Comparison of ENCODE assay signal across 1 cellular context in genomic region chr21:32612075-32612998, GRCh38.
A peak's percentile ranks its signal among the peaks of the same experiment; 100 is the strongest.
TF ChIP-seq lines count a peak whose summit lies in the region.

Gene CFAP298 (minus strand): TSS chr21:32612377. CDS start chr21:32612243, 134 bp downstream.

TF ChIP-seq in K562, 482 proteins besides CTCF, POLR2A, EP300 and RAD21 (continued from another document and continues in another):
- TF ChIP-seq ZNF609 (CRISPR knock-in tag; IDR thresholded peaks at IDR 0.05; ENCODE audit: borderline replicate concordance) (no peak), PRMT5 (CRISPR knock-in tag; IDR thresholded peaks at IDR 0.05) (0 out of 2 replicates have a peak, but pooled peaks have one; percentile 38), CBX1 (IDR thresholded peaks at IDR 0.05; ENCODE audit: low read depth) (no peak), ATF7 (IDR thresholded peaks at IDR 0.05) (peak; percentile 92), ZBTB33 (CRISPR knock-in tag; IDR thresholded peaks at IDR 0.05) (0 out of 2 replicates have a peak, but pooled peaks have one; percentile 42), PYGO2 (tag; IDR thresholded peaks at IDR 0.05) (no peak), NFXL1 (CRISPR knock-in tag; IDR thresholded peaks at IDR 0.05) (no peak), SLC30A9 (CRISPR knock-in tag; IDR thresholded peaks at IDR 0.05) (no peak), HDAC8 (tag; IDR thresholded peaks at IDR 0.05) (no peak), ZNF57 (CRISPR knock-in tag; IDR thresholded peaks at IDR 0.05) (no peak), PHB (CRISPR knock-in tag; IDR thresholded peaks at IDR 0.05) (no peak), FOXP1 (CRISPR knock-in tag; IDR thresholded peaks at IDR 0.05) (peak; percentile 81; the same call in 1 of the 2 replicates), THRB (CRISPR knock-in tag; conservative IDR thresholded peaks at IDR 0.05) (0 out of 2 replicates have a peak, but pooled peaks have one; percentile 2), CGGBP1 (CRISPR knock-in tag; IDR thresholded peaks at IDR 0.05) (no peak), GTF2F1 (IDR thresholded peaks at IDR 0.05; ENCODE audit: low read depth, low read length) (no peak), PCBP2 (IDR thresholded peaks at IDR 0.05; ENCODE audit: low read depth, low read length, poor library complexity, severe bottlenecking) (no peak), MAX (CRISPR knock-in tag; IDR thresholded peaks at IDR 0.05) (peak; percentile 73), BACH1 (tag; IDR thresholded peaks at IDR 0.05) (no peak), ZNF232 (CRISPR knock-in tag; IDR thresholded peaks at IDR 0.05) (no peak), ELK3 (CRISPR knock-in tag; IDR thresholded peaks at IDR 0.05) (no peak), MAFG (tag; conservative IDR thresholded peaks at IDR 0.05) (no peak), KHSRP (IDR thresholded peaks at IDR 0.05) (no peak), RBM14 (IDR thresholded peaks at IDR 0.05; ENCODE audit: borderline replicate concordance, insufficient read depth, low read depth, low read length) (0 out of 2 replicates have a peak, but pooled peaks have one; percentile 61), GATAD2B (IDR thresholded peaks at IDR 0.05; ENCODE audit: borderline replicate concordance) (no peak; the same call in 1 of the 2 replicates), MBD1 (CRISPR knock-in tag; IDR thresholded peaks at IDR 0.05) (no peak), ZSCAN29 (IDR thresholded peaks at IDR 0.05) (no peak), MXI1 (IDR thresholded peaks at IDR 0.05; ENCODE audit: low read depth, low read length) (peak; percentile 83), PHB2 (IDR thresholded peaks at IDR 0.05; ENCODE audit: low read depth) (no peak), ZNF197 (CRISPR knock-in tag; IDR thresholded peaks at IDR 0.05; ENCODE audit: low read depth) (no peak), ZNF324 (CRISPR knock-in tag; IDR thresholded peaks at IDR 0.05) (no peak), REST (CRISPR knock-in tag; IDR thresholded peaks at IDR 0.05; ENCODE audit: low read depth) (peak; percentile 53; the same call in 1 of the 2 replicates), ZC3H8 (IDR thresholded peaks at IDR 0.05) (peak; percentile 81; the same call in 1 of the 2 replicates), NCOA6 (IDR thresholded peaks at IDR 0.05) (no peak), NFRKB (IDR thresholded peaks at IDR 0.05; ENCODE audit: low read depth) (peak; percentile 77; the same call in 1 of the 2 replicates), CBX2 (IDR thresholded peaks at IDR 0.05; ENCODE audit: insufficient read depth, low read length, poor library complexity, severe bottlenecking) (no peak), ZNF274 (IDR thresholded peaks at IDR 0.05; ENCODE audit: borderline replicate concordance, low read depth, low read length) (no peak), ZNF24 (IDR thresholded peaks at IDR 0.05) (peak; percentile 27; the same call in 1 of the 2 replicates), TFAP4 (CRISPR knock-in tag; IDR thresholded peaks at IDR 0.05; ENCODE audit: borderline replicate concordance) (peak; percentile 100), ARNT (IDR thresholded peaks at IDR 0.05) (peak; percentile 71 to 80; a peak in 3 of 4 replicates)
